Comparison of ENCODE assay signal across 1 cellular context in genomic region chrX:78131117-78131516, GRCh38.
A peak's percentile ranks its signal among the peaks of the same experiment; 100 is the strongest.
TF ChIP-seq lines count a peak whose summit lies in the region.

No MANE protein-coding gene starts in this region.

TF ChIP-seq in HepG2, 621 proteins besides CTCF, POLR2A, EP300 and RAD21:
- TF ChIP-seq EED (CRISPR knock-in tag; IDR thresholded peaks at IDR 0.05) (no peak), SP140L (CRISPR knock-in tag; IDR thresholded peaks at IDR 0.05; ENCODE audit: borderline replicate concordance) (no peak), MAFK (conservative IDR thresholded peaks at IDR 0.05 in 1 of 2, IDR thresholded peaks at IDR 0.05 in 1 of 2; ENCODE audit: low read length in 2 of 2) (peak; percentile 25 to 54; a peak in 3 of 4 replicates), TCF7 (IDR thresholded peaks at IDR 0.05; ENCODE audit: low read depth) (no peak), PHB2 (IDR thresholded peaks at IDR 0.05; ENCODE audit: partially characterized antibody) (no peak), ZNF446 (CRISPR knock-in tag; IDR thresholded peaks at IDR 0.05) (no peak), MLX (CRISPR knock-in tag; IDR thresholded peaks at IDR 0.05) (no peak), ZNF224 (CRISPR knock-in tag; IDR thresholded peaks at IDR 0.05) (no peak), MXI1 (IDR thresholded peaks at IDR 0.05; ENCODE audit: borderline replicate concordance, low read depth, low read length) (no peak), PAF1 (CRISPR knock-in tag; IDR thresholded peaks at IDR 0.05) (peak; percentile 54; the same call in 1 of the 2 replicates), ZMAT5 (CRISPR knock-in tag; IDR thresholded peaks at IDR 0.05; ENCODE audit: borderline replicate concordance, low read depth) (no peak), CSRNP2 (CRISPR knock-in tag; conservative IDR thresholded peaks at IDR 0.05; ENCODE audit: low read depth) (no peak), SRSF4 (IDR thresholded peaks at IDR 0.05; ENCODE audit: low read depth, low read length, poor library complexity, severe bottlenecking) (no peak)
